Comparison of ENCODE assay signal across 2 cellular contexts in the genomic region with DNA sequence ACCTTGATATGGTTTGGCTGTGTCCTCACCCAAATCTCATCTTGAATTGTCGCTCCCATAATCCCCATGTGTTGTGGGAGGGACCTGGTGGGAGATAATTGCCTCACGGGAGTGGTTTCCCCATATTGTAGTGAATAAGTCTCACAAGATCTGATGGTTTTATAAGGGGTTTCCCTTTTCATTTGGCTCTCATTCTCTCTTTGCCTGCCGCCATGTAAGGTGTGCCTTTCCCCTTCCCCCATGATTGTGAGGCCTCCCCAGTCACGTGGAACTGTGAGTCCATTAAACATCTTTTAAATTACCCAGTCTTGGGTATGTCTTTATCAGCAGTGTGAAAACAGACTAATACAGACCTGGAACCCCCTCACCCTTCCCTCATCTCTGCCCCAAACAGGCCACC.
TF ChIP-seq lines count a peak whose summit lies in the region.

No MANE protein-coding gene starts in this region.

TF ChIP-seq in K562, 482 proteins besides CTCF, POLR2A, EP300 and RAD21:
- peak; percentile 59 for TF ChIP-seq ZFP36 (IDR thresholded peaks at IDR 0.05; ENCODE audit: low read depth, low read length, partially characterized antibody)
- TF ChIP-seq ESRRA (IDR thresholded peaks at IDR 0.05; ENCODE audit: borderline replicate concordance, low read depth) = 0 out of 2 replicates have a peak, but pooled peaks have one; percentile 42
TF ChIP-seq in K562: peak in this region for 2; not testable (repeated sequence) for 480.

TF ChIP-seq in HepG2, 621 proteins besides CTCF, POLR2A, EP300 and RAD21:
- TF ChIP-seq ZNF430 (CRISPR knock-in tag; IDR thresholded peaks at IDR 0.05) = 0 out of 2 replicates have a peak, but pooled peaks have one; percentile 59
